ENCODE assay signal across 34 cellular contexts in genomic region chr3:153445817-153446216, GRCh38.
"Had no signal": no experiment of that assay in that cellular context is flagged by ENCODE, and none has a peak within 500 bp of the region (broad histone marks: within the 10 kb centered on the region; RNA-seq: fewer than 3 reads in every experiment).

No MANE protein-coding gene starts in this region.

- H3K4me2 ChIP-seq: KMS-11 had no signal

- H3K9ac ChIP-seq: KMS-11 had no signal

- H3K4me3 ChIP-seq: MG63 had no signal

- H3K36me3 ChIP-seq: MG63 had no signal

- H3K27ac ChIP-seq: KMS-11 had no signal

- H3K9me3 ChIP-seq: MG63 had no signal

- H3K27me3 ChIP-seq: MG63 had no signal

- DNase-seq: Karpas-422, Kasumi-1, KG1, MG63, MM.1S, MV-4-11, NCI-H1048, NCI-H1092, NCI-H1092 treated with DMSO at 0.1 percent for 48 hours, NCI-H1105, NCI-H1105 treated with DMSO at 0.1 percent for 48 hours, NCI-H1417, NCI-H1417 treated with DMSO at 0.1 percent for 48 hours, NCI-H1436, NCI-H1436 treated with DMSO at 0.1 percent for 48 hours, NCI-H146, NCI-H1694, NCI-H1694 treated with DMSO at 0.1 percent for 48 hours, NCI-H187, NCI-H187 treated with DMSO at 0.1 percent for 48 hours, NCI-H1930, NCI-H2029, NCI-H2029 treated with DMSO at 0.1 percent for 48 hours, NCI-H2081, NCI-H2081 treated with DMSO at 0.1 percent for 48 hours, NCI-H2107, NCI-H2171, NCI-H2171 treated with DMSO at 0.1 percent for 48 hours, NCI-H2227 treated with DMSO at 0.1 percent for 48 hours, NCI-H226, NCI-H345, NCI-H446, NCI-H446 treated with DMSO at 0.1 percent for 48 hours had no signal
